ENCODE assay signal across 1 cellular context in genomic region chr1:95073446-95073845, GRCh38.
TF ChIP-seq lines count a peak whose summit lies in the region.

No MANE protein-coding gene starts in this region.

TF ChIP-seq in H1, 55 proteins besides CTCF, POLR2A, EP300 and RAD21:
- TF ChIP-seq ATF3 (IDR thresholded peaks at IDR 0.05; ENCODE audit: insufficient read depth, low read depth, low read length): no peak
- TF ChIP-seq NRF1 (IDR thresholded peaks at IDR 0.05; ENCODE audit: low read depth, low read length): no peak
- TF ChIP-seq, protein P1, sequence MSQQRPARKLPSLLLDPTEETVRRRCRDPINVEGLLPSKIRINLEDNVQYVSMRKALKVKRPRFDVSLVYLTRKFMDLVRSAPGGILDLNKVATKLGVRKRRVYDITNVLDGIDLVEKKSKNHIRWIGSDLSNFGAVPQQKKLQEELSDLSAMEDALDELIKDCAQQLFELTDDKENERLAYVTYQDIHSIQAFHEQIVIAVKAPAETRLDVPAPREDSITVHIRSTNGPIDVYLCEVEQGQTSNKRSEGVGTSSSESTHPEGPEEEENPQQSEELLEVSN (IDR thresholded peaks at IDR 0.05): no peak
- TF ChIP-seq SIRT6 (IDR thresholded peaks at IDR 0.05; ENCODE audit: low read length): no peak
- no peak for TF ChIP-seq PHF8 (conservative IDR thresholded peaks at IDR 0.05; ENCODE audit: low read depth, low read length)
- TF ChIP-seq, protein P2, sequence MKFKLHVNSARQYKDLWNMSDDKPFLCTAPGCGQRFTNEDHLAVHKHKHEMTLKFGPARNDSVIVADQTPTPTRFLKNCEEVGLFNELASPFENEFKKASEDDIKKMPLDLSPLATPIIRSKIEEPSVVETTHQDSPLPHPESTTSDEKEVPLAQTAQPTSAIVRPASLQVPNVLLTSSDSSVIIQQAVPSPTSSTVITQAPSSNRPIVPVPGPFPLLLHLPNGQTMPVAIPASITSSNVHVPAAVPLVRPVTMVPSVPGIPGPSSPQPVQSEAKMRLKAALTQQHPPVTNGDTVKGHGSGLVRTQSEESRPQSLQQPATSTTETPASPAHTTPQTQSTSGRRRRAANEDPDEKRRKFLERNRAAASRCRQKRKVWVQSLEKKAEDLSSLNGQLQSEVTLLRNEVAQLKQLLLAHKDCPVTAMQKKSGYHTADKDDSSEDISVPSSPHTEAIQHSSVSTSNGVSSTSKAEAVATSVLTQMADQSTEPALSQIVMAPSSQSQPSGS (IDR thresholded peaks at IDR 0.05; ENCODE audit: low read length): no peak
- no peak for TF ChIP-seq SUZ12 (IDR thresholded peaks at IDR 0.05; ENCODE audit: low read length)
- TF ChIP-seq BACH1 (IDR thresholded peaks at IDR 0.05; ENCODE audit: low read length): no peak
- TF ChIP-seq EZH2 (IDR thresholded peaks at IDR 0.05; ENCODE audit: low read depth, low read length, severe bottlenecking): no peak
- TF ChIP-seq BCL11A (IDR thresholded peaks at IDR 0.05; ENCODE audit: low read depth in 2 of 2, low read length in 2 of 2): no peak
- TF ChIP-seq SP1 (IDR thresholded peaks at IDR 0.05; ENCODE audit: low read depth, low read length): no peak
